7 cellular contexts compared by ENCODE assay signal in genomic region chr7:143408247-143408685, GRCh38. TPM values are rescaled to one million over a fixed set of nuclear protein-coding genes. Genes with fewer than 3 reads are reported as not detected.
DNase-seq lines count a peak whose midpoint lies in the region; ATAC-seq and TF ChIP-seq lines count a peak whose summit lies in the region.

No MANE protein-coding gene starts in this region.

- no peaks in the 10 kb centered on the region for H3K36me3 ChIP-seq in smooth muscle cell (ENCODE audit: low read depth)

- TF ChIP-seq CTCF in smooth muscle cell (IDR thresholded peaks at IDR 0.05; ENCODE audit: borderline replicate concordance, insufficient read depth, poor library complexity, severe bottlenecking): no peak
- TF ChIP-seq CTCF in GM10266 (IDR thresholded peaks at IDR 0.05; ENCODE audit: control insufficient read depth, insufficient read depth, low read depth, missing control alignments): no peak

- POLR2A ChIA-PET in activated CD8-positive, alpha-beta T cell treated with anti-CD3 and anti-CD28 coated beads, Interleukin-2, amount 10 ng/mL, durations not matched to agents 7 days and 5 days (lab: Charles Lee): interaction anchor here (0.6 to 3.9 kb wide), 9 partner anchors 12 to 120 kb away, joined by 3 to 18 read pairs (median 8); partner anchors contain the start of gene CASP2

- no peaks in the 10 kb centered on the region for H4K20me1 ChIP-seq in smooth muscle cell (ENCODE audit: low read depth)

- H3K27me3 ChIP-seq in smooth muscle cell (ENCODE audit: low read depth): no peaks in the 10 kb centered on the region

- no peaks in the 10 kb centered on the region for H3K9me3 ChIP-seq in smooth muscle cell (replicated peaks; ENCODE audit: low read depth)

- peaks cover 4% of the 10 kb centered on the region for H3K36me3 Mint-ChIP-seq in activated CD8-positive, alpha-beta T cell treated with anti-CD3 and anti-CD28 coated beads, Interleukin-2, amount 10 ng/mL, durations not matched to agents 7 days and 5 days (ENCODE audit: low read depth)

- no peak overlapping the region for H2AFZ ChIP-seq in smooth muscle cell (ENCODE audit: low read depth)

- H3K4me3 Mint-ChIP-seq in activated CD8-positive, alpha-beta T cell treated with anti-CD3 and anti-CD28 coated beads, Interleukin-2, amount 10 ng/mL, durations not matched to agents 7 days and 5 days: peak overlapping the region; percentile 79

- H3K27ac ChIP-seq in smooth muscle cell (ENCODE audit: low read depth): no peak overlapping the region

- no peaks in the 10 kb centered on the region for H3K9me3 Mint-ChIP-seq in activated CD8-positive, alpha-beta T cell treated with anti-CD3 and anti-CD28 coated beads, Interleukin-2, amount 10 ng/mL, durations not matched to agents 7 days and 5 days (ENCODE audit: insufficient read depth)

- peaks cover 25% of the 10 kb centered on the region for H3K4me1 ChIP-seq in smooth muscle cell (ENCODE audit: low read depth)

- peaks cover 56% of the 10 kb centered on the region for H3K4me1 Mint-ChIP-seq in activated CD8-positive, alpha-beta T cell treated with anti-CD3 and anti-CD28 coated beads, Interleukin-2, amount 10 ng/mL, durations not matched to agents 7 days and 5 days (ENCODE audit: low read depth)

- peak overlapping the region; percentile 84 for H3K4me2 ChIP-seq in smooth muscle cell

- H3K9ac ChIP-seq in smooth muscle cell (ENCODE audit: low read depth): no peak overlapping the region

- H3K79me2 ChIP-seq in smooth muscle cell (ENCODE audit: low read depth): no peaks in the 10 kb centered on the region

- peaks cover 2% of the 10 kb centered on the region for H3K27me3 Mint-ChIP-seq in activated CD8-positive, alpha-beta T cell treated with anti-CD3 and anti-CD28 coated beads, Interleukin-2, amount 10 ng/mL, durations not matched to agents 7 days and 5 days (ENCODE audit: low read depth)

- H3K4me3 ChIP-seq in smooth muscle cell: peak overlapping the region; percentile 52

- ATAC-seq in HG02885 (IDR thresholded peaks at IDR 0.05; ENCODE audit: poor library complexity, unreplicated experiment): peak; percentile 3
- peak; percentile 20 for ATAC-seq in activated CD8-positive, alpha-beta T cell treated with anti-CD3 and anti-CD28 coated beads, Interleukin-2, amount 10 ng/mL, durations not matched to agents 7 days and 5 days
- no peak for ATAC-seq in GM21526 (IDR thresholded peaks at IDR 0.05; ENCODE audit: low FRiP score, unreplicated experiment)

- 9% methylated on average over 10 of the region's 20 CpGs for WGBS in smooth muscle cell (ENCODE audit: low lambda C conversion rate)

- peak overlapping the region; percentile 79 for H3K27ac Mint-ChIP-seq in activated CD8-positive, alpha-beta T cell treated with anti-CD3 and anti-CD28 coated beads, Interleukin-2, amount 10 ng/mL, durations not matched to agents 7 days and 5 days

- CTCF ChIA-PET in activated CD8-positive, alpha-beta T cell treated with anti-CD3 and anti-CD28 coated beads, Interleukin-2, amount 10 ng/mL, durations not matched to agents 7 days and 5 days (lab: Charles Lee): interaction anchor here (0.9 to 5.2 kb wide), 12 partner anchors 8 to 168 kb away, joined by 3 to 45 read pairs (median 8); partner anchors contain the start of gene ZYX

- peaks cover 3% of the 10 kb centered on the region for H3F3A ChIP-seq in smooth muscle cell (ENCODE audit: low read depth)

- DNase-seq in activated CD8-positive, alpha-beta T cell treated with anti-CD3 and anti-CD28 coated beads, Interleukin-2, amount 10 ng/mL, durations not matched to agents 7 days and 5 days: no peak
- DNase-seq in islet precursor cell (peak; percentile 64), smooth muscle cell (lab: John Stamatoyannopoulos, UW; ENCODE audit: unreplicated experiment) (no peak), GM10266 (ENCODE audit: extremely low spot score) (no peak)
- no peak for DNase-seq in effector CD4-positive, alpha-beta T cell

RNA-seq across cellular contexts. Expression of gene EPHA1, which starts 0.4 kb away (rescaled TPM):
- total RNA-seq in activated CD8-positive, alpha-beta T cell treated with anti-CD3 and anti-CD28 coated beads, Interleukin-2, amount 10 ng/mL, durations not matched to agents 7 days and 5 days: 10 to 100 TPM; 12.4 to 15.7 TPM
- 4.3 and 19.1 TPM in 2 replicates for total RNA-seq in smooth muscle cell
- polyA plus RNA-seq in smooth muscle cell: 8.7 and 23.6 TPM in 2 replicates

RNA-seq across cellular contexts. Expression of gene ZYX, which starts 27.1 kb away (rescaled TPM):
- 100 to 1,000 TPM; 179 to 192 TPM for total RNA-seq in activated CD8-positive, alpha-beta T cell treated with anti-CD3 and anti-CD28 coated beads, Interleukin-2, amount 10 ng/mL, durations not matched to agents 7 days and 5 days
- 52.2 and 71.1 TPM in 2 replicates for total RNA-seq in smooth muscle cell
- 322 and 354 TPM in 2 replicates for polyA plus RNA-seq in smooth muscle cell

RNA-seq across cellular contexts. Expression of gene TAS2R60, which starts 35.0 kb away (rescaled TPM):
- total RNA-seq in activated CD8-positive, alpha-beta T cell treated with anti-CD3 and anti-CD28 coated beads, Interleukin-2, amount 10 ng/mL, durations not matched to agents 7 days and 5 days: under 1 TPM; 0.26 to 0.29 TPM
- total RNA-seq in smooth muscle cell: not detected in 2 replicates
- not detected in 2 replicates for polyA plus RNA-seq in smooth muscle cell

RNA-seq across cellular contexts. Expression of gene FAM131B, which starts 45.8 kb away (rescaled TPM):
- 1 to 10 TPM; 2.2 to 2.4 TPM for total RNA-seq in activated CD8-positive, alpha-beta T cell treated with anti-CD3 and anti-CD28 coated beads, Interleukin-2, amount 10 ng/mL, durations not matched to agents 7 days and 5 days
- total RNA-seq in smooth muscle cell: 0.09 and 0.31 TPM in 2 replicates
- 0.03 TPM in 1 of 2 replicates, not detected in the other for polyA plus RNA-seq in smooth muscle cell
